ENCODE assay signal across 1 cellular context in genomic region chr22:30565341-30565740, GRCh38.
TF ChIP-seq lines count a peak whose summit lies in the region.

No MANE protein-coding gene starts in this region.

TF ChIP-seq in A549, 52 proteins besides CTCF, POLR2A, EP300 and RAD21 (continued from another document):
- TF ChIP-seq PBX3 (IDR thresholded peaks at IDR 0.05): no peak
